ENCODE assay signal across 2 cellular contexts in the genomic region with DNA sequence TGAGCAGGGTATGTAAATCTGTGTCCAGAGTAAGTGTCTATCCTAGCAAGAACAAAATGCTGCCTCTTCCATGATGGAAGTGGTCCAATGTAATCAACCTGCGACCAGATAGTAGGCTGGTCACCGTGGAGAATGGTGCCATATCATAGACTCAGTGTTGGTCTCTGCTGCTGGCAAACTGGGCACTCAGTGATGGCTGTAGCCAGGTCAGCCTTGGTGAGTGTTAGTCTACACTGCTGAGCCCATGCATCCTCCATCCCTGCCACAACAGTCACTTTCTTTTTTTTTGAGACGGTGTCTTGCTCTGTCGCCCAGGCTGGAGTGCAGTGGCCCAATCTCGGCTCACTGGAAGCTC.
TF ChIP-seq lines count a peak whose summit lies in the region.

No MANE protein-coding gene starts in this region.

TF ChIP-seq in SK-N-SH, 30 proteins besides CTCF, POLR2A, EP300 and RAD21:
- TF ChIP-seq, protein P1, sequence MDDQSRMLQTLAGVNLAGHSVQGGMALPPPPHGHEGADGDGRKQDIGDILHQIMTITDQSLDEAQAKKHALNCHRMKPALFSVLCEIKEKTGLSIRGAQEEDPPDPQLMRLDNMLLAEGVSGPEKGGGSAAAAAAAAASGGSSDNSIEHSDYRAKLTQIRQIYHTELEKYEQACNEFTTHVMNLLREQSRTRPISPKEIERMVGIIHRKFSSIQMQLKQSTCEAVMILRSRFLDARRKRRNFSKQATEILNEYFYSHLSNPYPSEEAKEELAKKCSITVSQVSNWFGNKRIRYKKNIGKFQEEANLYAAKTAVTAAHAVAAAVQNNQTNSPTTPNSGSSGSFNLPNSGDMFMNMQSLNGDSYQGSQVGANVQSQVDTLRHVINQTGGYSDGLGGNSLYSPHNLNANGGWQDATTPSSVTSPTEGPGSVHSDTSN (IDR thresholded peaks at IDR 0.05), result no peak
- TF ChIP-seq EZH2phosphoT487 (IDR thresholded peaks at IDR 0.05; ENCODE audit: borderline replicate concordance, low read depth) (no peak), SMC3 (IDR thresholded peaks at IDR 0.05; ENCODE audit: low read depth, low read length) (no peak), NRF1 (IDR thresholded peaks at IDR 0.05; ENCODE audit: low read depth, low read length) (no peak), MXI1 (IDR thresholded peaks at IDR 0.05; ENCODE audit: low read depth, low read length) (no peak), RCOR1 (IDR thresholded peaks at IDR 0.05; ENCODE audit: low read length) (no peak), MEF2A (IDR thresholded peaks at IDR 0.05; ENCODE audit: borderline replicate concordance, low read depth) (no peak), RXRA (IDR thresholded peaks at IDR 0.05; ENCODE audit: borderline replicate concordance, low read depth) (no peak), NFIC (IDR thresholded peaks at IDR 0.05; ENCODE audit: borderline replicate concordance) (no peak)
- TF ChIP-seq, protein P2, sequence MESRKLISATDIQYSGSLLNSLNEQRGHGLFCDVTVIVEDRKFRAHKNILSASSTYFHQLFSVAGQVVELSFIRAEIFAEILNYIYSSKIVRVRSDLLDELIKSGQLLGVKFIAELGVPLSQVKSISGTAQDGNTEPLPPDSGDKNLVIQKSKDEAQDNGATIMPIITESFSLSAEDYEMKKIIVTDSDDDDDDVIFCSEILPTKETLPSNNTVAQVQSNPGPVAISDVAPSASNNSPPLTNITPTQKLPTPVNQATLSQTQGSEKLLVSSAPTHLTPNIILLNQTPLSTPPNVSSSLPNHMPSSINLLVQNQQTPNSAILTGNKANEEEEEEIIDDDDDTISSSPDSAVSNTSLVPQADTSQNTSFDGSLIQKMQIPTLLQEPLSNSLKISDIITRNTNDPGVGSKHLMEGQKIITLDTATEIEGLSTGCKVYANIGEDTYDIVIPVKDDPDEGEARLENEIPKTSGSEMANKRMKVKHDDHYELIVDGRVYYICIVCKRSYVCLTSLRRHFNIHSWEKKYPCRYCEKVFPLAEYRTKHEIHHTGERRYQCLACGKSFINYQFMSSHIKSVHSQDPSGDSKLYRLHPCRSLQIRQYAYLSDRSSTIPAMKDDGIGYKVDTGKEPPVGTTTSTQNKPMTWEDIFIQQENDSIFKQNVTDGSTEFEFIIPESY (IDR thresholded peaks at IDR 0.05; ENCODE audit: borderline replicate concordance, low read depth), result no peak
- TF ChIP-seq, protein P3, sequence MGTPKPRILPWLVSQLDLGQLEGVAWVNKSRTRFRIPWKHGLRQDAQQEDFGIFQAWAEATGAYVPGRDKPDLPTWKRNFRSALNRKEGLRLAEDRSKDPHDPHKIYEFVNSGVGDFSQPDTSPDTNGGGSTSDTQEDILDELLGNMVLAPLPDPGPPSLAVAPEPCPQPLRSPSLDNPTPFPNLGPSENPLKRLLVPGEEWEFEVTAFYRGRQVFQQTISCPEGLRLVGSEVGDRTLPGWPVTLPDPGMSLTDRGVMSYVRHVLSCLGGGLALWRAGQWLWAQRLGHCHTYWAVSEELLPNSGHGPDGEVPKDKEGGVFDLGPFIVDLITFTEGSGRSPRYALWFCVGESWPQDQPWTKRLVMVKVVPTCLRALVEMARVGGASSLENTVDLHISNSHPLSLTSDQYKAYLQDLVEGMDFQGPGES (IDR thresholded peaks at IDR 0.05; ENCODE audit: low read depth, low read length), result no peak
- TF ChIP-seq, protein P4, sequence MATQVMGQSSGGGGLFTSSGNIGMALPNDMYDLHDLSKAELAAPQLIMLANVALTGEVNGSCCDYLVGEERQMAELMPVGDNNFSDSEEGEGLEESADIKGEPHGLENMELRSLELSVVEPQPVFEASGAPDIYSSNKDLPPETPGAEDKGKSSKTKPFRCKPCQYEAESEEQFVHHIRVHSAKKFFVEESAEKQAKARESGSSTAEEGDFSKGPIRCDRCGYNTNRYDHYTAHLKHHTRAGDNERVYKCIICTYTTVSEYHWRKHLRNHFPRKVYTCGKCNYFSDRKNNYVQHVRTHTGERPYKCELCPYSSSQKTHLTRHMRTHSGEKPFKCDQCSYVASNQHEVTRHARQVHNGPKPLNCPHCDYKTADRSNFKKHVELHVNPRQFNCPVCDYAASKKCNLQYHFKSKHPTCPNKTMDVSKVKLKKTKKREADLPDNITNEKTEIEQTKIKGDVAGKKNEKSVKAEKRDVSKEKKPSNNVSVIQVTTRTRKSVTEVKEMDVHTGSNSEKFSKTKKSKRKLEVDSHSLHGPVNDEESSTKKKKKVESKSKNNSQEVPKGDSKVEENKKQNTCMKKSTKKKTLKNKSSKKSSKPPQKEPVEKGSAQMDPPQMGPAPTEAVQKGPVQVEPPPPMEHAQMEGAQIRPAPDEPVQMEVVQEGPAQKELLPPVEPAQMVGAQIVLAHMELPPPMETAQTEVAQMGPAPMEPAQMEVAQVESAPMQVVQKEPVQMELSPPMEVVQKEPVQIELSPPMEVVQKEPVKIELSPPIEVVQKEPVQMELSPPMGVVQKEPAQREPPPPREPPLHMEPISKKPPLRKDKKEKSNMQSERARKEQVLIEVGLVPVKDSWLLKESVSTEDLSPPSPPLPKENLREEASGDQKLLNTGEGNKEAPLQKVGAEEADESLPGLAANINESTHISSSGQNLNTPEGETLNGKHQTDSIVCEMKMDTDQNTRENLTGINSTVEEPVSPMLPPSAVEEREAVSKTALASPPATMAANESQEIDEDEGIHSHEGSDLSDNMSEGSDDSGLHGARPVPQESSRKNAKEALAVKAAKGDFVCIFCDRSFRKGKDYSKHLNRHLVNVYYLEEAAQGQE (IDR thresholded peaks at IDR 0.05; ENCODE audit: low read depth, low read length), result no peak

TF ChIP-seq in endothelial cell of umbilical vein, 7 proteins besides CTCF, POLR2A, EP300 and RAD21 (continued from another document):
- TF ChIP-seq, protein P5, sequence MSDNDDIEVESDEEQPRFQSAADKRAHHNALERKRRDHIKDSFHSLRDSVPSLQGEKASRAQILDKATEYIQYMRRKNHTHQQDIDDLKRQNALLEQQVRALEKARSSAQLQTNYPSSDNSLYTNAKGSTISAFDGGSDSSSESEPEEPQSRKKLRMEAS (IDR thresholded peaks at IDR 0.05; ENCODE audit: insufficient read depth, insufficient read length), result no peak
